Comparison of ENCODE assay signal across 1 cellular context in the genomic region with DNA sequence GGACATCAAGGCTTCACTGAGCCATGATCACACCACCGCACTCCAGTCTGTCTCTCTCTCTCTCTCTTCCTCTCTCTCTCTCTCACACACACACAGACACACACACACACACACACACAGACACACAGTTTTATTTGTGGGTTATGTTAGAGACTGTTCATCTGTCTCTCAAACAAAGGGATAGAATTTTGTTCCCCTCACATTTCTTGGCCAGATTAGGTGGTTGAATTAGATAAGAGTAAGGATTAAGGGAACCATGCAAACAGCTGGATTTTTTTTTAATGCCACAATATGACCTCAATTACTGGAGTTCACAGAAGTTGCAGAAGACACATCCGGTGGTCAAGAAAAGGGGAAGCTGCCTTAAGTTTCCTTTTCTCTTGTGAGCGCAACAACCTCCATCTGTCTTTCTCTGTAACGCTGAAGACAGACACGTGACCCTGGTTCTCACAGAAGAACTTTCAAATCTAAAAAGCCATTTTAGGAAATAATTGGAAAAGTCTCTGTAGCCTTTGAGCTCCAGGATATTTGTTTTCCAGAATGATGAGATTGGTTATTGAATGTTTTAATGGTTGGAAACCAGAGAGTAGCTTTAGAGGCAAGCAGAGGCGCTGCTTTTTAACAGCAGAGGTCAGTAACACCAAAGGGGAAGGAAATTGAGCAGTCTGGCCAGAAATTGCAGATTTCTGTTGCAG.
TF ChIP-seq lines count a peak whose summit lies in the region.

No MANE protein-coding gene starts in this region.

TF ChIP-seq in HepG2, 621 proteins besides CTCF, POLR2A, EP300 and RAD21 (continued from another document):
- TF ChIP-seq SP140L (CRISPR knock-in tag; IDR thresholded peaks at IDR 0.05; ENCODE audit: borderline replicate concordance) (0 out of 2 replicates have a peak, but pooled peaks have one; percentile 58), ZNF234 (CRISPR knock-in tag; conservative IDR thresholded peaks at IDR 0.05) (no peak), ZNF75D (CRISPR knock-in tag; IDR thresholded peaks at IDR 0.05; ENCODE audit: borderline replicate concordance) (no peak), EHMT2 (IDR thresholded peaks at IDR 0.05; ENCODE audit: borderline replicate concordance, low read depth, low read length) (no peak), ERF (CRISPR knock-in tag; IDR thresholded peaks at IDR 0.05) (peak; percentile 86), EEA1 (CRISPR knock-in tag; IDR thresholded peaks at IDR 0.05; ENCODE audit: borderline replicate concordance) (no peak), CCDC6 (CRISPR knock-in tag; IDR thresholded peaks at IDR 0.05) (no peak), ZNF143 (CRISPR knock-in tag; IDR thresholded peaks at IDR 0.05) (no peak), FOXK2 (IDR thresholded peaks at IDR 0.05) (no peak), MIXL1 (CRISPR knock-in tag; IDR thresholded peaks at IDR 0.05) (peak; percentile 91), ARID2 (CRISPR knock-in tag; IDR thresholded peaks at IDR 0.05; ENCODE audit: borderline replicate concordance) (no peak), SNAI1 (CRISPR knock-in tag; IDR thresholded peaks at IDR 0.05; ENCODE audit: borderline replicate concordance) (no peak), NCOA5 (CRISPR knock-in tag; IDR thresholded peaks at IDR 0.05) (no peak), POLR2AphosphoS2 (IDR thresholded peaks at IDR 0.05; ENCODE audit: low read depth, low read length) (no peak), TMF1 (CRISPR knock-in tag; IDR thresholded peaks at IDR 0.05; ENCODE audit: low read depth) (no peak), NPAS2 (CRISPR knock-in tag; IDR thresholded peaks at IDR 0.05; ENCODE audit: borderline replicate concordance) (no peak), TOE1 (CRISPR knock-in tag; IDR thresholded peaks at IDR 0.05) (0 out of 2 replicates have a peak, but pooled peaks have one; percentile 13), KAT7 (CRISPR knock-in tag; IDR thresholded peaks at IDR 0.05; ENCODE audit: borderline replicate concordance) (0 out of 2 replicates have a peak, but pooled peaks have one; percentile 27), ZNF891 (CRISPR knock-in tag; IDR thresholded peaks at IDR 0.05) (no peak), HIVEP1 (CRISPR knock-in tag; IDR thresholded peaks at IDR 0.05) (no peak), ZKSCAN5 (CRISPR knock-in tag; IDR thresholded peaks at IDR 0.05) (no peak), FOXO1 (CRISPR knock-in tag; IDR thresholded peaks at IDR 0.05) (peak; percentile 57; the same call in 1 of the 2 replicates), GABPA (IDR thresholded peaks at IDR 0.05; ENCODE audit: low read depth, low read length) (no peak), GABPA (CRISPR knock-in tag; IDR thresholded peaks at IDR 0.05; ENCODE audit: low read depth) (no peak)
- TF ChIP-seq, protein P1, sequence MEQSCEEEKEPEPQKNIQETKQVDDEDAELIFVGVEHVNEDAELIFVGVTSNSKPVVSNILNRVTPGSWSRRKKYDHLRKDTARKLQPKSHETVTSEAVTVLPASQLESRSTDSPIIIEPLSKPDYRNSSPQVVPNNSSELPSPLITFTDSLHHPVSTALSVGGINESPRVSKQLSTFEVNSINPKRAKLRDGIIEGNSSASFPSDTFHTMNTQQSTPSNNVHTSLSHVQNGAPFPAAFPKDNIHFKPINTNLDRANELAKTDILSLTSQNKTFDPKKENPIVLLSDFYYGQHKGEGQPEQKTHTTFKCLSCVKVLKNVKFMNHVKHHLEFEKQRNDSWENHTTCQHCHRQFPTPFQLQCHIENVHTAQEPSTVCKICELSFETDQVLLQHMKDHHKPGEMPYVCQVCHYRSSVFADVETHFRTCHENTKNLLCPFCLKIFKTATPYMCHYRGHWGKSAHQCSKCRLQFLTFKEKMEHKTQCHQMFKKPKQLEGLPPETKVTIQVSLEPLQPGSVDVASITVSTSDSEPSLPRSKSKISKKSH (CRISPR knock-in tag; IDR thresholded peaks at IDR 0.05; ENCODE audit: borderline replicate concordance): no peak
- TF ChIP-seq, protein P2, sequence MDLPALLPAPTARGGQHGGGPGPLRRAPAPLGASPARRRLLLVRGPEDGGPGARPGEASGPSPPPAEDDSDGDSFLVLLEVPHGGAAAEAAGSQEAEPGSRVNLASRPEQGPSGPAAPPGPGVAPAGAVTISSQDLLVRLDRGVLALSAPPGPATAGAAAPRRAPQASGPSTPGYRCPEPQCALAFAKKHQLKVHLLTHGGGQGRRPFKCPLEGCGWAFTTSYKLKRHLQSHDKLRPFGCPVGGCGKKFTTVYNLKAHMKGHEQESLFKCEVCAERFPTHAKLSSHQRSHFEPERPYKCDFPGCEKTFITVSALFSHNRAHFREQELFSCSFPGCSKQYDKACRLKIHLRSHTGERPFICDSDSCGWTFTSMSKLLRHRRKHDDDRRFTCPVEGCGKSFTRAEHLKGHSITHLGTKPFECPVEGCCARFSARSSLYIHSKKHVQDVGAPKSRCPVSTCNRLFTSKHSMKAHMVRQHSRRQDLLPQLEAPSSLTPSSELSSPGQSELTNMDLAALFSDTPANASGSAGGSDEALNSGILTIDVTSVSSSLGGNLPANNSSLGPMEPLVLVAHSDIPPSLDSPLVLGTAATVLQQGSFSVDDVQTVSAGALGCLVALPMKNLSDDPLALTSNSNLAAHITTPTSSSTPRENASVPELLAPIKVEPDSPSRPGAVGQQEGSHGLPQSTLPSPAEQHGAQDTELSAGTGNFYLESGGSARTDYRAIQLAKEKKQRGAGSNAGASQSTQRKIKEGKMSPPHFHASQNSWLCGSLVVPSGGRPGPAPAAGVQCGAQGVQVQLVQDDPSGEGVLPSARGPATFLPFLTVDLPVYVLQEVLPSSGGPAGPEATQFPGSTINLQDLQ (CRISPR knock-in tag; IDR thresholded peaks at IDR 0.05): no peak
- TF ChIP-seq, protein P3, sequence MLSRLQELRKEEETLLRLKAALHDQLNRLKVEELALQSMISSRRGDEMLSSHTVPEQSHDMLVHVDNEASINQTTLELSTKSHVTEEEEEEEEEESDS (CRISPR knock-in tag; IDR thresholded peaks at IDR 0.05; ENCODE audit: borderline replicate concordance): no peak
- TF ChIP-seq, protein P4, sequence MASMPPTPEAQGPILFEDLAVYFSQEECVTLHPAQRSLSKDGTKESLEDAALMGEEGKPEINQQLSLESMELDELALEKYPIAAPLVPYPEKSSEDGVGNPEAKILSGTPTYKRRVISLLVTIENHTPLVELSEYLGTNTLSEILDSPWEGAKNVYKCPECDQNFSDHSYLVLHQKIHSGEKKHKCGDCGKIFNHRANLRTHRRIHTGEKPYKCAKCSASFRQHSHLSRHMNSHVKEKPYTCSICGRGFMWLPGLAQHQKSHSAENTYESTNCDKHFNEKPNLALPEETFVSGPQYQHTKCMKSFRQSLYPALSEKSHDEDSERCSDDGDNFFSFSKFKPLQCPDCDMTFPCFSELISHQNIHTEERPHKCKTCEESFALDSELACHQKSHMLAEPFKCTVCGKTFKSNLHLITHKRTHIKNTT (CRISPR knock-in tag; IDR thresholded peaks at IDR 0.05): no peak
- TF ChIP-seq, protein P5, sequence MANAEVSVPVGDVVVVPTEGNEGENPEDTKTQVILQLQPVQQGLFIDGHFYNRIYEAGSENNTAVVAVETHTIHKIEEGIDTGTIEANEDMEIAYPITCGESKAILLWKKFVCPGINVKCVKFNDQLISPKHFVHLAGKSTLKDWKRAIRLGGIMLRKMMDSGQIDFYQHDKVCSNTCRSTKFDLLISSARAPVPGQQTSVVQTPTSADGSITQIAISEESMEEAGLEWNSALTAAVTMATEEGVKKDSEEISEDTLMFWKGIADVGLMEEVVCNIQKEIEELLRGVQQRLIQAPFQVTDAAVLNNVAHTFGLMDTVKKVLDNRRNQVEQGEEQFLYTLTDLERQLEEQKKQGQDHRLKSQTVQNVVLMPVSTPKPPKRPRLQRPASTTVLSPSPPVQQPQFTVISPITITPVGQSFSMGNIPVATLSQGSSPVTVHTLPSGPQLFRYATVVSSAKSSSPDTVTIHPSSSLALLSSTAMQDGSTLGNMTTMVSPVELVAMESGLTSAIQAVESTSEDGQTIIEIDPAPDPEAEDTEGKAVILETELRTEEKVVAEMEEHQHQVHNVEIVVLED (CRISPR knock-in tag; IDR thresholded peaks at IDR 0.05; ENCODE audit: borderline replicate concordance): no peak
- TF ChIP-seq, protein P6, sequence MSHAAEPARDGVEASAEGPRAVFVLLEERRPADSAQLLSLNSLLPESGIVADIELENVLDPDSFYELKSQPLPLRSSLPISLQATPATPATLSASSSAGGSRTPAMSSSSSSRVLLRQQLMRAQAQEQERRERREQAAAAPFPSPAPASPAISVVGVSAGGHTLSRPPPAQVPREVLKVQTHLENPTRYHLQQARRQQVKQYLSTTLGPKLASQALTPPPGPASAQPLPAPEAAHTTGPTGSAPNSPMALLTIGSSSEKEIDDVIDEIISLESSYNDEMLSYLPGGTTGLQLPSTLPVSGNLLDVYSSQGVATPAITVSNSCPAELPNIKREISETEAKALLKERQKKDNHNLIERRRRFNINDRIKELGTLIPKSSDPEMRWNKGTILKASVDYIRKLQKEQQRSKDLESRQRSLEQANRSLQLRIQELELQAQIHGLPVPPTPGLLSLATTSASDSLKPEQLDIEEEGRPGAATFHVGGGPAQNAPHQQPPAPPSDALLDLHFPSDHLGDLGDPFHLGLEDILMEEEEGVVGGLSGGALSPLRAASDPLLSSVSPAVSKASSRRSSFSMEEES (CRISPR knock-in tag; IDR thresholded peaks at IDR 0.05): peak; percentile 24; the same call in 1 of the 2 replicates
- TF ChIP-seq, protein P7, sequence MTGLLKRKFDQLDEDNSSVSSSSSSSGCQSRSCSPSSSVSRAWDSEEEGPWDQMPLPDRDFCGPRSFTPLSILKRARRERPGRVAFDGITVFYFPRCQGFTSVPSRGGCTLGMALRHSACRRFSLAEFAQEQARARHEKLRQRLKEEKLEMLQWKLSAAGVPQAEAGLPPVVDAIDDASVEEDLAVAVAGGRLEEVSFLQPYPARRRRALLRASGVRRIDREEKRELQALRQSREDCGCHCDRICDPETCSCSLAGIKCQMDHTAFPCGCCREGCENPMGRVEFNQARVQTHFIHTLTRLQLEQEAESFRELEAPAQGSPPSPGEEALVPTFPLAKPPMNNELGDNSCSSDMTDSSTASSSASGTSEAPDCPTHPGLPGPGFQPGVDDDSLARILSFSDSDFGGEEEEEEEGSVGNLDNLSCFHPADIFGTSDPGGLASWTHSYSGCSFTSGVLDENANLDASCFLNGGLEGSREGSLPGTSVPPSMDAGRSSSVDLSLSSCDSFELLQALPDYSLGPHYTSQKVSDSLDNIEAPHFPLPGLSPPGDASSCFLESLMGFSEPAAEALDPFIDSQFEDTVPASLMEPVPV (CRISPR knock-in tag; IDR thresholded peaks at IDR 0.05): no peak
